Comparison of ENCODE assay signal across 8 cellular contexts in genomic region chr2:190407246-190407661, GRCh38. TPM values are rescaled to one million over a fixed set of nuclear protein-coding genes. Genes with fewer than 3 reads are reported as not detected.
DNase-seq lines count a peak whose midpoint lies in the region; ATAC-seq, FAIRE-seq and TF ChIP-seq lines count a peak whose summit lies in the region.

No MANE protein-coding gene starts in this region.

- H2AK5ac ChIP-seq in IMR-90 (ENCODE audit: low read depth, low read length) (no peak overlapping the region), mesendoderm (ENCODE audit: low read length) (no peak overlapping the region)

- TF ChIP-seq RAD21 in IMR-90 (IDR thresholded peaks at IDR 0.05; ENCODE audit: low read length) = no peak

- H3K36me3 ChIP-seq in DND-41 (ENCODE audit: insufficient read depth, low read length) (no peaks in the 10 kb centered on the region), IMR-90 (ENCODE audit: control insufficient read depth, insufficient read depth, low read length) (no peaks in the 10 kb centered on the region), astrocyte (ENCODE audit: insufficient read depth, low read length) (no peaks in the 10 kb centered on the region), mesendoderm (ENCODE audit: control insufficient read depth, insufficient read depth, low read length) (no peaks in the 10 kb centered on the region), uterus (no peaks in the 10 kb centered on the region)

- peaks cover 18% of the 10 kb centered on the region for H3K79me2 ChIP-seq in DND-41 (ENCODE audit: insufficient read depth, low read length)
- no peaks in the 10 kb centered on the region for H3K79me2 ChIP-seq in astrocyte (ENCODE audit: insufficient read depth, low read length)
- H3K79me2 ChIP-seq in mesendoderm (ENCODE audit: control insufficient read depth, insufficient read depth, low read length) = no peaks in the 10 kb centered on the region

- no peaks in the 10 kb centered on the region for H3K9me3 Mint-ChIP-seq in astrocyte (ENCODE audit: unreplicated experiment)

- no peak overlapping the region for H4K8ac ChIP-seq in IMR-90 (ENCODE audit: low read depth in 2 of 2, low read length in 2 of 2)
- no peak overlapping the region for H4K8ac ChIP-seq in mesendoderm (ENCODE audit: low read depth, low read length)

- H3K23ac ChIP-seq in IMR-90 (ENCODE audit: low read depth, low read length) (no peak overlapping the region), mesendoderm (ENCODE audit: low read length) (no peak overlapping the region)

- H3K4me3 Mint-ChIP-seq in astrocyte (ENCODE audit: unreplicated experiment) = peak overlapping the region; percentile 77

- ATAC-seq in DND-41 (ENCODE audit: insufficient read depth, low read depth) (peak; percentile 70), IMR-90 (ENCODE audit: low read depth) (no peak), GM18867 (IDR thresholded peaks at IDR 0.05; ENCODE audit: unreplicated experiment) (no peak)

- H3K4me1 ChIP-seq in DND-41 (ENCODE audit: insufficient read depth, low read length) = peaks cover 31% of the 10 kb centered on the region
- H3K4me1 ChIP-seq in IMR-90 (ENCODE audit: control insufficient read depth, insufficient read depth, low read length) = no peaks in the 10 kb centered on the region
- peaks cover 7% of the 10 kb centered on the region for H3K4me1 ChIP-seq in astrocyte (ENCODE audit: insufficient read depth, low read length)
- H3K4me1 ChIP-seq in mesendoderm (ENCODE audit: control insufficient read depth, low read depth, low read length) = peaks cover 5% of the 10 kb centered on the region
- H3K4me1 ChIP-seq in uterus = no peaks in the 10 kb centered on the region

- H3K27ac ChIP-seq in DND-41 (ENCODE audit: low read length) (peak overlapping the region; percentile 86), IMR-90 (ENCODE audit: insufficient read depth, low read length) (no peak overlapping the region), astrocyte (ENCODE audit: low read depth, low read length) (no peak overlapping the region), mesendoderm (ENCODE audit: low read depth, low read length) (no peak overlapping the region), uterus (peak overlapping the region; percentile 80 to 81)

- 40% methylated on average over 3 of the region's 11 CpGs; no CpG with 5 or more reads in 1 of the 2 experiments for WGBS in IMR-90 (ENCODE audit: extremely low coverage in 2 of 2, insufficient read length in 1 of 2), 2 experiments
- WGBS in mesendoderm (ENCODE audit: extremely low coverage, insufficient coverage, low lambda C conversion rate) = no CpG with 5 or more reads among the region's 11 CpGs

- no peaks in the 10 kb centered on the region for H3K79me1 ChIP-seq in IMR-90 (ENCODE audit: low read depth in 1 of 2, low read length in 2 of 2)
- no peaks in the 10 kb centered on the region for H3K79me1 ChIP-seq in mesendoderm (ENCODE audit: low read length)

- no peaks in the 10 kb centered on the region for H3K4me1 Mint-ChIP-seq in astrocyte (ENCODE audit: low read depth, unreplicated experiment)

- no peak overlapping the region for H2BK20ac ChIP-seq in IMR-90 (ENCODE audit: low read depth, low read length)

- BruUV-seq in IMR-90 (replicated peaks; lab: Mats Ljungman, UMichigan) = no TSS peak

- H3K9me3 ChIP-seq in DND-41 (ENCODE audit: insufficient read depth, low read length, severe bottlenecking) = no peaks in the 10 kb centered on the region
- no peaks in the 10 kb centered on the region for H3K9me3 ChIP-seq in IMR-90 (ENCODE audit: control insufficient read depth, insufficient read depth, low read length)
- H3K9me3 ChIP-seq in astrocyte (ENCODE audit: insufficient read depth, low read depth, low read length) = no peaks in the 10 kb centered on the region
- H3K9me3 ChIP-seq in uterus = no peaks in the 10 kb centered on the region

- no peaks in the 10 kb centered on the region for H4K20me1 ChIP-seq in DND-41 (ENCODE audit: insufficient read depth, low read length)
- no peaks in the 10 kb centered on the region for H4K20me1 ChIP-seq in IMR-90 (ENCODE audit: insufficient read depth, low read length)
- no peaks in the 10 kb centered on the region for H4K20me1 ChIP-seq in astrocyte (ENCODE audit: insufficient read depth, low read length)

- H3K27me3 ChIP-seq in DND-41 (ENCODE audit: insufficient read depth, low read length, poor library complexity) (no peaks in the 10 kb centered on the region), IMR-90 (ENCODE audit: control insufficient read depth, insufficient read depth, low read length) (peaks cover 13% of the 10 kb centered on the region; the same call in 1 of the 2 replicates), astrocyte (ENCODE audit: insufficient read depth, low read length) (peaks cover 25% of the 10 kb centered on the region), mesendoderm (ENCODE audit: insufficient read depth, low read length, poor library complexity) (peaks cover 5% of the 10 kb centered on the region), uterus (no peaks in the 10 kb centered on the region)

- POLR2A ChIA-PET in IMR-90 (lab: Charles Lee; ENCODE audit: unreplicated experiment) = no interaction called here

- intact Hi-C loops in IMR-90 (cut with micrococcal nuclease) (loop anchor here (5.0 kb wide), 2 partner anchors 60 to 90 kb away; no protein-coding TSS in a partner anchor), uterus (cut with DNase I; ENCODE audit: low total_unique reads) (no loop called here)

- H2BK5ac ChIP-seq in IMR-90 (ENCODE audit: low read depth, low read length, poor library complexity, severe bottlenecking) = no peak overlapping the region
- H2BK5ac ChIP-seq in mesendoderm (ENCODE audit: low read length) = no peak overlapping the region

- H3K18ac ChIP-seq in IMR-90 (ENCODE audit: low read depth, low read length) (no peak overlapping the region), mesendoderm (ENCODE audit: low read length) (no peak overlapping the region)

- H2AFZ ChIP-seq in DND-41 (ENCODE audit: low read depth, low read length) (peak overlapping the region; percentile 90), IMR-90 (replicated peaks; ENCODE audit: low read length, poor library complexity) (peak overlapping the region; percentile 95), astrocyte (ENCODE audit: low read depth, low read length) (peak overlapping the region; percentile 60)

- H3K36me3 Mint-ChIP-seq in astrocyte (ENCODE audit: low read depth, unreplicated experiment) = no peaks in the 10 kb centered on the region

- H3K56ac ChIP-seq in IMR-90 (ENCODE audit: extremely low read depth, insufficient read depth, low read length) = no peak overlapping the region
- peak overlapping the region; percentile 58 for H3K56ac ChIP-seq in mesendoderm (ENCODE audit: low read length)

- H3K27me3 Mint-ChIP-seq in astrocyte (ENCODE audit: low read depth, unreplicated experiment) = peaks cover 15% of the 10 kb centered on the region

- DNase-seq in DND-41 (peak; percentile 71), IMR-90 (no peak), astrocyte (ENCODE audit: low read depth) (no peak), mesendoderm (peak; percentile 75), uterus (no peak), T-helper 9 cell (no peak), D341Med (ENCODE audit: low spot score) (no peak)

- no peak for FAIRE-seq in astrocyte (lab: Jason Lieb, UNC)

- no peak overlapping the region for H2AK9ac ChIP-seq in IMR-90 (replicated peaks; ENCODE audit: low read depth, low read length, poor library complexity)

- H4K5ac ChIP-seq in IMR-90 (ENCODE audit: low read depth, low read length) (no peak overlapping the region), mesendoderm (ENCODE audit: low read length) (no peak overlapping the region)

- H3K27ac Mint-ChIP-seq in astrocyte (ENCODE audit: unreplicated experiment) = no peak overlapping the region

- H3K4ac ChIP-seq in IMR-90 (ENCODE audit: low read depth, low read length) (no peak overlapping the region), mesendoderm (ENCODE audit: low read depth, low read length) (no peak overlapping the region)

- H3K4me2 ChIP-seq in DND-41 (ENCODE audit: insufficient read depth, low read length) (peak overlapping the region; percentile 91), IMR-90 (ENCODE audit: low read depth, low read length) (no peak overlapping the region; the same call in 1 of the 2 replicates), astrocyte (ENCODE audit: low read length) (peak overlapping the region; percentile 87), mesendoderm (ENCODE audit: low read length) (peak overlapping the region; percentile 87)

- H2BK15ac ChIP-seq in IMR-90 (ENCODE audit: low read depth, low read length) (no peak overlapping the region), mesendoderm (replicated peaks; ENCODE audit: low read depth) (no peak overlapping the region)

- CTCF ChIA-PET in IMR-90 (lab: Yijun Ruan, JAX) = interaction anchor here (0.6 kb wide), 1 partner anchor 1129 kb away, joined by 3 read pairs; no protein-coding TSS in a partner anchor

- H3K9ac ChIP-seq in DND-41 (ENCODE audit: low read depth, low read length) = peak overlapping the region; percentile 66
- no peak overlapping the region for H3K9ac ChIP-seq in IMR-90 (ENCODE audit: low read depth, low read length)
- no peak overlapping the region for H3K9ac ChIP-seq in astrocyte (ENCODE audit: low read length)
- H3K9ac ChIP-seq in mesendoderm (ENCODE audit: low read length) = peak overlapping the region; percentile 22

- H2BK120ac ChIP-seq in IMR-90 (ENCODE audit: low read depth, low read length) (no peak overlapping the region), mesendoderm (ENCODE audit: low read depth, low read length) (no peak overlapping the region)

- H3K4me3 ChIP-seq in DND-41 (ENCODE audit: low read depth in 1 of 2, low read length in 2 of 2) (peak overlapping the region; percentile 15 to 63; a peak in 3 of 4 replicates), IMR-90 (ENCODE audit: insufficient read depth, low read depth, low read length) (no peak overlapping the region; the same call in 1 of the 2 replicates), astrocyte (ENCODE audit: insufficient read depth, low read depth, low read length) (peak overlapping the region; percentile 29), mesendoderm (ENCODE audit: low read length) (no peak overlapping the region), uterus (peak overlapping the region; percentile 51 to 87)

- H4K91ac ChIP-seq in IMR-90 (ENCODE audit: insufficient read depth, low read depth, low read length) = no peak overlapping the region

- H3K14ac ChIP-seq in IMR-90 (replicated peaks; ENCODE audit: low read depth, low read length) = no peak overlapping the region

- TF ChIP-seq POLR2A in IMR-90 (IDR thresholded peaks at IDR 0.05; ENCODE audit: low read depth, low read length) = no peak
- no peak for TF ChIP-seq POLR2A in uterus (IDR thresholded peaks at IDR 0.05)

- TF ChIP-seq CTCF in DND-41 (IDR thresholded peaks at IDR 0.05; ENCODE audit: borderline replicate concordance, extremely low read depth, low read length, poor library complexity, severe bottlenecking) (no peak), IMR-90 (conservative IDR thresholded peaks at IDR 0.05; ENCODE audit: low read depth, low read length) (no peak), astrocyte (IDR thresholded peaks at IDR 0.05; ENCODE audit: insufficient read depth, low read depth, low read length) (no peak), uterus (IDR thresholded peaks at IDR 0.05) (no peak)

- in situ Hi-C loops in IMR-90 (cut with MboI; ENCODE audit: low sequenced_read_pairs) = no loop called here

- dilution Hi-C loops in IMR-90 (cut with HindIII; ENCODE audit: low sequenced_read_pairs, unreplicated experiment) = no loop called here

- no peaks in the 10 kb centered on the region for H3K9me1 ChIP-seq in IMR-90 (ENCODE audit: insufficient read depth, low read length)

RNA-seq across cellular contexts. Expression of gene MFSD6, which starts 0.9 kb away (rescaled TPM):
- total RNA-seq in IMR-90 (2012; rRNA removed) (7.7 and 8.1 TPM in 2 replicates), astrocyte (2.6 and 2.7 TPM in 2 replicates), uterus (10 to 100 TPM in 3 of 4 donors, 1 to 10 TPM in 1; 3.6 to 30.3 (median 28.4) TPM)
- polyA plus RNA-seq in IMR-90 (2012; rRNA removed) = 4.0 and 4.2 TPM in 2 replicates
- 2.7 and 4.8 TPM in 2 replicates for polyA plus RNA-seq in IMR-90 (2012; cell fraction: cytosol; rRNA removed)
- 1.6 and 5.3 TPM in 2 replicates for polyA plus RNA-seq in IMR-90 (2012; cell fraction: nucleus; rRNA removed; ENCODE audit: low replicate concordance)
- polyA plus RNA-seq in mesendoderm (2013, experiment 1 of 2) = 2.0 TPM
- polyA plus RNA-seq in mesendoderm (2013, experiment 2 of 2) = 2.0 TPM

Comparison
In these comparisons a context has a peak if more than half of its experiments do, and no peak if none do; other contexts are left out.
1. DNase-seq: peak in DND-41 (single experiment) and mesendoderm (single experiment); none in IMR-90 (single experiment), astrocyte (single experiment), uterus (0 of 2), T-helper 9 cell (single experiment) and D341Med (single experiment).
2. H3K27ac ChIP-seq: peak in DND-41 (single experiment) and uterus (2 of 2); none in IMR-90 (single experiment), astrocyte (single experiment) and mesendoderm (single experiment).
3. H3K4me3 ChIP-seq: peak in DND-41 (2 of 2), astrocyte (single experiment) and uterus (2 of 2); none in IMR-90 (single experiment) and mesendoderm (single experiment).
4. H3K9ac ChIP-seq: peak in DND-41 (single experiment) and mesendoderm (single experiment); none in IMR-90 (single experiment) and astrocyte (single experiment).
5. Peak in every context shown above with its lines, with median percentiles within 50 percentile points of each other: H2AFZ ChIP-seq.